1 cellular context compared by ENCODE assay signal in the genomic region with DNA sequence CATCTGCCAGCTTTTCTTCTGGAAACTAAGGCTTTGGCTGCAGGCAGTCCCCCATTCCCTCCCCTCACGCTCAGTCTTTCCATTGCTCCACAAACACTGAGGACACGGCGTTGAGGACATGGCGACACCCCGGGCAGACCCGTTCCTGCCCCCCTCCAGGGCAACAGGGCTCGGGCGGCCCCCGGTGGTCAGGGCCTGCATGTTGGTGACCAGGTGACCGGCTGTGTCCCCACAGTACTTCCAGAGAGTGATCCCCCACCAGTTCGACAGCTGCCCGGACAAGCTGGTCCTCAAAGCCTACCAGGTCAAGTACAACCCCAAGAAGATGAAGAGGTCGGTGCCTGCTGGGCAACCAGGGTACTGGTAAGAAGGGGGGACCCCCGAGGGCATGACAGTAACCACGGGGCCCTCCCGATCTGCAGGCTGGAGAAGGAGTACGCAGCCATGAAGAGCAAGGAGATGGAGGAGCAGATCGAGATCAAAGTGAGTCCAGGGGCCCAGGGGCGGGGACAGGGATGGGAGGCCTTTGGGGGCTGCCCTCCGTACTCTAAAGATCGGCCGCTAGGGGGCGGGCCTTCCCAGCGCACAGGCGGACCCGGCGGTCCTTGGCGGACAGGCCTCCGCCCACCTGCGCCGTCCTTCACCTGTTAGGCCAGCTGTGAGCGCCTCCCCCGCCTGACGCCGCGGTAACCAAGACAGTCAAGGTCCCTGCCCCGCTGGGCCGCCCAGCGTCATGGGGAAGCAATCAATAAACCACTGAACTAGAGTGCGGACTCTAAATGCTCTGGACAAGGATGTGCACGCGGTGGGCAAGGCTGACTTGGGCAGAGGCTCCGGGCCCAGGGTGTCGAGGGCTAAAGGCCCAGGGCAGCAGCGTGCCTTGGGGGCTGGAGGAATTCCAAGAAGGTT.
TF ChIP-seq lines count a peak whose summit lies in the region.

No MANE protein-coding gene starts in this region.

TF ChIP-seq in HepG2, 621 proteins besides CTCF, POLR2A, EP300 and RAD21 (continued from another document and continues in another):
- TF ChIP-seq, protein P1, sequence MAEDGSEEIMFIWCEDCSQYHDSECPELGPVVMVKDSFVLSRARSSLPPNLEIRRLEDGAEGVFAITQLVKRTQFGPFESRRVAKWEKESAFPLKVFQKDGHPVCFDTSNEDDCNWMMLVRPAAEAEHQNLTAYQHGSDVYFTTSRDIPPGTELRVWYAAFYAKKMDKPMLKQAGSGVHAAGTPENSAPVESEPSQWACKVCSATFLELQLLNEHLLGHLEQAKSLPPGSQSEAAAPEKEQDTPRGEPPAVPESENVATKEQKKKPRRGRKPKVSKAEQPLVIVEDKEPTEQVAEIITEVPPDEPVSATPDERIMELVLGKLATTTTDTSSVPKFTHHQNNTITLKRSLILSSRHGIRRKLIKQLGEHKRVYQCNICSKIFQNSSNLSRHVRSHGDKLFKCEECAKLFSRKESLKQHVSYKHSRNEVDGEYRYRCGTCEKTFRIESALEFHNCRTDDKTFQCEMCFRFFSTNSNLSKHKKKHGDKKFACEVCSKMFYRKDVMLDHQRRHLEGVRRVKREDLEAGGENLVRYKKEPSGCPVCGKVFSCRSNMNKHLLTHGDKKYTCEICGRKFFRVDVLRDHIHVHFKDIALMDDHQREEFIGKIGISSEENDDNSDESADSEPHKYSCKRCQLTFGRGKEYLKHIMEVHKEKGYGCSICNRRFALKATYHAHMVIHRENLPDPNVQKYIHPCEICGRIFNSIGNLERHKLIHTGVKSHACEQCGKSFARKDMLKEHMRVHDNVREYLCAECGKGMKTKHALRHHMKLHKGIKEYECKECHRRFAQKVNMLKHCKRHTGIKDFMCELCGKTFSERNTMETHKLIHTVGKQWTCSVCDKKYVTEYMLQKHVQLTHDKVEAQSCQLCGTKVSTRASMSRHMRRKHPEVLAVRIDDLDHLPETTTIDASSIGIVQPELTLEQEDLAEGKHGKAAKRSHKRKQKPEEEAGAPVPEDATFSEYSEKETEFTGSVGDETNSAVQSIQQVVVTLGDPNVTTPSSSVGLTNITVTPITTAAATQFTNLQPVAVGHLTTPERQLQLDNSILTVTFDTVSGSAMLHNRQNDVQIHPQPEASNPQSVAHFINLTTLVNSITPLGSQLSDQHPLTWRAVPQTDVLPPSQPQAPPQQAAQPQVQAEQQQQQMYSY (CRISPR knock-in tag; IDR thresholded peaks at IDR 0.05) = peak; percentile 2; the same call in 1 of the 2 replicates
- TF ChIP-seq ZNF891 (CRISPR knock-in tag; IDR thresholded peaks at IDR 0.05) = no peak; the same call in 1 of the 2 replicates
- TF ChIP-seq ZSCAN21 (CRISPR knock-in tag; IDR thresholded peaks at IDR 0.05; ENCODE audit: borderline replicate concordance) = no peak; the same call in 1 of the 2 replicates
- no peak for TF ChIP-seq RELA (CRISPR knock-in tag; IDR thresholded peaks at IDR 0.05)
- peak; percentile 49; the same call in 1 of the 2 replicates for TF ChIP-seq ADNP (CRISPR knock-in tag; IDR thresholded peaks at IDR 0.05)
- no peak; the same call in 1 of the 2 replicates for TF ChIP-seq DPF2 (CRISPR knock-in tag; IDR thresholded peaks at IDR 0.05; ENCODE audit: borderline replicate concordance, low read depth)
- TF ChIP-seq PAX8 (CRISPR knock-in tag; IDR thresholded peaks at IDR 0.05; ENCODE audit: borderline replicate concordance) = no peak; the same call in 1 of the 2 replicates
- peak; percentile 93; the same call in 1 of the 2 replicates for TF ChIP-seq ZNF510 (CRISPR knock-in tag; IDR thresholded peaks at IDR 0.05; ENCODE audit: low read depth)
- peak; percentile 87; the same call in 1 of the 2 replicates for TF ChIP-seq MYC (CRISPR knock-in tag; IDR thresholded peaks at IDR 0.05; ENCODE audit: borderline replicate concordance)
- peak; percentile 97 for TF ChIP-seq ZFX (CRISPR knock-in tag; IDR thresholded peaks at IDR 0.05; ENCODE audit: low read depth)
- TF ChIP-seq, protein P2, sequence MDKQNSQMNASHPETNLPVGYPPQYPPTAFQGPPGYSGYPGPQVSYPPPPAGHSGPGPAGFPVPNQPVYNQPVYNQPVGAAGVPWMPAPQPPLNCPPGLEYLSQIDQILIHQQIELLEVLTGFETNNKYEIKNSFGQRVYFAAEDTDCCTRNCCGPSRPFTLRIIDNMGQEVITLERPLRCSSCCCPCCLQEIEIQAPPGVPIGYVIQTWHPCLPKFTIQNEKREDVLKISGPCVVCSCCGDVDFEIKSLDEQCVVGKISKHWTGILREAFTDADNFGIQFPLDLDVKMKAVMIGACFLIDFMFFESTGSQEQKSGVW (CRISPR knock-in tag; IDR thresholded peaks at IDR 0.05; ENCODE audit: borderline replicate concordance) = no peak
- peak; percentile 83; the same call in 1 of the 2 replicates for TF ChIP-seq ZBTB39 (CRISPR knock-in tag; IDR thresholded peaks at IDR 0.05)
- peak; percentile 88 for TF ChIP-seq ZNF879 (CRISPR knock-in tag; IDR thresholded peaks at IDR 0.05)
- peak; percentile 97 for TF ChIP-seq TBX2 (CRISPR knock-in tag; IDR thresholded peaks at IDR 0.05; ENCODE audit: borderline replicate concordance)
- peak; percentile 92 for TF ChIP-seq NCOA1 (CRISPR knock-in tag; IDR thresholded peaks at IDR 0.05)
- no peak for TF ChIP-seq TBP (CRISPR knock-in tag; IDR thresholded peaks at IDR 0.05)
- TF ChIP-seq, protein P3, sequence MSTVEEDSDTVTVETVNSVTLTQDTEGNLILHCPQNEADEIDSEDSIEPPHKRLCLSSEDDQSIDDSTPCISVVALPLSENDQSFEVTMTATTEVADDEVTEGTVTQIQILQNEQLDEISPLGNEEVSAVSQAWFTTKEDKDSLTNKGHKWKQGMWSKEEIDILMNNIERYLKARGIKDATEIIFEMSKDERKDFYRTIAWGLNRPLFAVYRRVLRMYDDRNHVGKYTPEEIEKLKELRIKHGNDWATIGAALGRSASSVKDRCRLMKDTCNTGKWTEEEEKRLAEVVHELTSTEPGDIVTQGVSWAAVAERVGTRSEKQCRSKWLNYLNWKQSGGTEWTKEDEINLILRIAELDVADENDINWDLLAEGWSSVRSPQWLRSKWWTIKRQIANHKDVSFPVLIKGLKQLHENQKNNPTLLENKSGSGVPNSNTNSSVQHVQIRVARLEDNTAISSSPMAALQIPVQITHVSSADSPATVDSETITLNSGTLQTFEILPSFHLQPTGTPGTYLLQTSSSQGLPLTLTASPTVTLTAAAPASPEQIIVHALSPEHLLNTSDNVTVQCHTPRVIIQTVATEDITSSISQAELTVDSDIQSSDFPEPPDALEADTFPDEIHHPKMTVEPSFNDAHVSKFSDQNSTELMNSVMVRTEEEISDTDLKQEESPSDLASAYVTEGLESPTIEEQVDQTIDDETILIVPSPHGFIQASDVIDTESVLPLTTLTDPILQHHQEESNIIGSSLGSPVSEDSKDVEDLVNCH (CRISPR knock-in tag; IDR thresholded peaks at IDR 0.05) = 0 out of 2 replicates have a peak, but pooled peaks have one; percentile 80
- TF ChIP-seq SMC3 (IDR thresholded peaks at IDR 0.05; ENCODE audit: low read length) = peak; percentile 66; the same call in 1 of the 2 replicates
- TF ChIP-seq ATF7 (IDR thresholded peaks at IDR 0.05) = no peak
- peak; percentile 83 for TF ChIP-seq ATF7 (CRISPR knock-in tag; IDR thresholded peaks at IDR 0.05)
- no peak for TF ChIP-seq NFRKB (IDR thresholded peaks at IDR 0.05)
- TF ChIP-seq CSRNP1 (CRISPR knock-in tag; IDR thresholded peaks at IDR 0.05) = peak; percentile 91
- TF ChIP-seq ZNF256 (CRISPR knock-in tag; conservative IDR thresholded peaks at IDR 0.05) = peak; percentile 95; the same call in 1 of the 2 replicates
- 0 out of 2 replicates have a peak, but pooled peaks have one; percentile 23 for TF ChIP-seq PCBP1 (IDR thresholded peaks at IDR 0.05; ENCODE audit: borderline replicate concordance, low read depth, low read length)
- TF ChIP-seq, protein P4, sequence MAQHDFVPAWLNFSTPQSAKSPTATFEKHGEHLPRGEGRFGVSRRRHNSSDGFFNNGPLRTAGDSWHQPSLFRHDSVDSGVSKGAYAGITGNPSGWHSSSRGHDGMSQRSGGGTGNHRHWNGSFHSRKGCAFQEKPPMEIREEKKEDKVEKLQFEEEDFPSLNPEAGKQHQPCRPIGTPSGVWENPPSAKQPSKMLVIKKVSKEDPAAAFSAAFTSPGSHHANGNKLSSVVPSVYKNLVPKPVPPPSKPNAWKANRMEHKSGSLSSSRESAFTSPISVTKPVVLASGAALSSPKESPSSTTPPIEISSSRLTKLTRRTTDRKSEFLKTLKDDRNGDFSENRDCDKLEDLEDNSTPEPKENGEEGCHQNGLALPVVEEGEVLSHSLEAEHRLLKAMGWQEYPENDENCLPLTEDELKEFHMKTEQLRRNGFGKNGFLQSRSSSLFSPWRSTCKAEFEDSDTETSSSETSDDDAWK (CRISPR knock-in tag; IDR thresholded peaks at IDR 0.05) = no peak
- TF ChIP-seq NR2F2 (IDR thresholded peaks at IDR 0.05; ENCODE audit: borderline replicate concordance, low read depth) = no peak
- TF ChIP-seq, protein P5, sequence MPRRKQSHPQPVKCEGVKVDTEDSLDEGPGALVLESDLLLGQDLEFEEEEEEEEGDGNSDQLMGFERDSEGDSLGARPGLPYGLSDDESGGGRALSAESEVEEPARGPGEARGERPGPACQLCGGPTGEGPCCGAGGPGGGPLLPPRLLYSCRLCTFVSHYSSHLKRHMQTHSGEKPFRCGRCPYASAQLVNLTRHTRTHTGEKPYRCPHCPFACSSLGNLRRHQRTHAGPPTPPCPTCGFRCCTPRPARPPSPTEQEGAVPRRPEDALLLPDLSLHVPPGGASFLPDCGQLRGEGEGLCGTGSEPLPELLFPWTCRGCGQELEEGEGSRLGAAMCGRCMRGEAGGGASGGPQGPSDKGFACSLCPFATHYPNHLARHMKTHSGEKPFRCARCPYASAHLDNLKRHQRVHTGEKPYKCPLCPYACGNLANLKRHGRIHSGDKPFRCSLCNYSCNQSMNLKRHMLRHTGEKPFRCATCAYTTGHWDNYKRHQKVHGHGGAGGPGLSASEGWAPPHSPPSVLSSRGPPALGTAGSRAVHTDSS (CRISPR knock-in tag; conservative IDR thresholded peaks at IDR 0.05) = no peak
- TF ChIP-seq POGZ (CRISPR knock-in tag; IDR thresholded peaks at IDR 0.05) = no peak
- peak; percentile 95 for TF ChIP-seq KDM2A (CRISPR knock-in tag; IDR thresholded peaks at IDR 0.05; ENCODE audit: borderline replicate concordance, low read depth)
- no peak for TF ChIP-seq GPN1 (CRISPR knock-in tag; IDR thresholded peaks at IDR 0.05; ENCODE audit: borderline replicate concordance)
- TF ChIP-seq ZBTB3 (CRISPR knock-in tag; IDR thresholded peaks at IDR 0.05; ENCODE audit: borderline replicate concordance, low read depth) = peak; percentile 45; the same call in 1 of the 2 replicates
- TF ChIP-seq ZNF18 (CRISPR knock-in tag; IDR thresholded peaks at IDR 0.05; ENCODE audit: insufficient replicate concordance) = peak; percentile 83
- TF ChIP-seq SOX5 (CRISPR knock-in tag; IDR thresholded peaks at IDR 0.05; ENCODE audit: borderline replicate concordance) = peak; percentile 76
- TF ChIP-seq ATF6 (CRISPR knock-in tag; conservative IDR thresholded peaks at IDR 0.05) = peak; percentile 66; the same call in 1 of the 2 replicates
